Comparison of ENCODE assay signal across 1 cellular context in the genomic region with DNA sequence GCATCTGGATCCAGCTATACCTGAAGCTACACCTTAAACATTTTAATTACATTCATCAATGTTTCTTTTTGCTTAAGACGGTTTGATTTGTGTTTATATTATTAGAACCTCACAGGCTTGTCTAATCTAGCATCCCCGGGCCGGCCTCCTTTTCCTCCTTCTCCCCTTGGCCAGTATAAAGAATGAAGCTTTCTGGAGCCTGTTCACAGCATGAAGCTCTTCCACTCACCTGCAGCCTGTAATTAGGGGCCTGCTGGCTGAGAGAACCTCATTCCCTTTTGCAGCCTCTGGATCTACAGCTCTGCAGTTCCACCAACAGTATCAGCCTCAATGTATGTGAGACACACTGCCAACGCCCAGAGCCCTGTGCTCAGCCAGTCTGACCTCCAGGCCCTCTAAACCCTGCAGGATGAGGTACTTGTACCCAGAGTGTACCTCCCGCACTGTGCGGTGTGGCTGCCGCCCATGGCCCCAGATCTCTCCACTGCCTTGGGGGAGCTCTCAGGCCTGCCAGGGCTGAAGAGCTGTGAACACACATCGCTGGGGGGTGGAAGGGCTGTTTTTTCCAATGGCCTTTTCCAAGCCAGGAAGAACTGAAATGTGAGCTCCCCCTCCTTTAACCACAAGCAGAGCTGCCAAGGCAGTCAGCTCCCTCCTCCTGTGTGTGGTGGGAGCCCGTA.
TF ChIP-seq lines count a peak whose summit lies in the region.

No MANE protein-coding gene starts in this region.

TF ChIP-seq in H1, 55 proteins besides CTCF, POLR2A, EP300 and RAD21 (continued from another document):
- TF ChIP-seq, protein P1, sequence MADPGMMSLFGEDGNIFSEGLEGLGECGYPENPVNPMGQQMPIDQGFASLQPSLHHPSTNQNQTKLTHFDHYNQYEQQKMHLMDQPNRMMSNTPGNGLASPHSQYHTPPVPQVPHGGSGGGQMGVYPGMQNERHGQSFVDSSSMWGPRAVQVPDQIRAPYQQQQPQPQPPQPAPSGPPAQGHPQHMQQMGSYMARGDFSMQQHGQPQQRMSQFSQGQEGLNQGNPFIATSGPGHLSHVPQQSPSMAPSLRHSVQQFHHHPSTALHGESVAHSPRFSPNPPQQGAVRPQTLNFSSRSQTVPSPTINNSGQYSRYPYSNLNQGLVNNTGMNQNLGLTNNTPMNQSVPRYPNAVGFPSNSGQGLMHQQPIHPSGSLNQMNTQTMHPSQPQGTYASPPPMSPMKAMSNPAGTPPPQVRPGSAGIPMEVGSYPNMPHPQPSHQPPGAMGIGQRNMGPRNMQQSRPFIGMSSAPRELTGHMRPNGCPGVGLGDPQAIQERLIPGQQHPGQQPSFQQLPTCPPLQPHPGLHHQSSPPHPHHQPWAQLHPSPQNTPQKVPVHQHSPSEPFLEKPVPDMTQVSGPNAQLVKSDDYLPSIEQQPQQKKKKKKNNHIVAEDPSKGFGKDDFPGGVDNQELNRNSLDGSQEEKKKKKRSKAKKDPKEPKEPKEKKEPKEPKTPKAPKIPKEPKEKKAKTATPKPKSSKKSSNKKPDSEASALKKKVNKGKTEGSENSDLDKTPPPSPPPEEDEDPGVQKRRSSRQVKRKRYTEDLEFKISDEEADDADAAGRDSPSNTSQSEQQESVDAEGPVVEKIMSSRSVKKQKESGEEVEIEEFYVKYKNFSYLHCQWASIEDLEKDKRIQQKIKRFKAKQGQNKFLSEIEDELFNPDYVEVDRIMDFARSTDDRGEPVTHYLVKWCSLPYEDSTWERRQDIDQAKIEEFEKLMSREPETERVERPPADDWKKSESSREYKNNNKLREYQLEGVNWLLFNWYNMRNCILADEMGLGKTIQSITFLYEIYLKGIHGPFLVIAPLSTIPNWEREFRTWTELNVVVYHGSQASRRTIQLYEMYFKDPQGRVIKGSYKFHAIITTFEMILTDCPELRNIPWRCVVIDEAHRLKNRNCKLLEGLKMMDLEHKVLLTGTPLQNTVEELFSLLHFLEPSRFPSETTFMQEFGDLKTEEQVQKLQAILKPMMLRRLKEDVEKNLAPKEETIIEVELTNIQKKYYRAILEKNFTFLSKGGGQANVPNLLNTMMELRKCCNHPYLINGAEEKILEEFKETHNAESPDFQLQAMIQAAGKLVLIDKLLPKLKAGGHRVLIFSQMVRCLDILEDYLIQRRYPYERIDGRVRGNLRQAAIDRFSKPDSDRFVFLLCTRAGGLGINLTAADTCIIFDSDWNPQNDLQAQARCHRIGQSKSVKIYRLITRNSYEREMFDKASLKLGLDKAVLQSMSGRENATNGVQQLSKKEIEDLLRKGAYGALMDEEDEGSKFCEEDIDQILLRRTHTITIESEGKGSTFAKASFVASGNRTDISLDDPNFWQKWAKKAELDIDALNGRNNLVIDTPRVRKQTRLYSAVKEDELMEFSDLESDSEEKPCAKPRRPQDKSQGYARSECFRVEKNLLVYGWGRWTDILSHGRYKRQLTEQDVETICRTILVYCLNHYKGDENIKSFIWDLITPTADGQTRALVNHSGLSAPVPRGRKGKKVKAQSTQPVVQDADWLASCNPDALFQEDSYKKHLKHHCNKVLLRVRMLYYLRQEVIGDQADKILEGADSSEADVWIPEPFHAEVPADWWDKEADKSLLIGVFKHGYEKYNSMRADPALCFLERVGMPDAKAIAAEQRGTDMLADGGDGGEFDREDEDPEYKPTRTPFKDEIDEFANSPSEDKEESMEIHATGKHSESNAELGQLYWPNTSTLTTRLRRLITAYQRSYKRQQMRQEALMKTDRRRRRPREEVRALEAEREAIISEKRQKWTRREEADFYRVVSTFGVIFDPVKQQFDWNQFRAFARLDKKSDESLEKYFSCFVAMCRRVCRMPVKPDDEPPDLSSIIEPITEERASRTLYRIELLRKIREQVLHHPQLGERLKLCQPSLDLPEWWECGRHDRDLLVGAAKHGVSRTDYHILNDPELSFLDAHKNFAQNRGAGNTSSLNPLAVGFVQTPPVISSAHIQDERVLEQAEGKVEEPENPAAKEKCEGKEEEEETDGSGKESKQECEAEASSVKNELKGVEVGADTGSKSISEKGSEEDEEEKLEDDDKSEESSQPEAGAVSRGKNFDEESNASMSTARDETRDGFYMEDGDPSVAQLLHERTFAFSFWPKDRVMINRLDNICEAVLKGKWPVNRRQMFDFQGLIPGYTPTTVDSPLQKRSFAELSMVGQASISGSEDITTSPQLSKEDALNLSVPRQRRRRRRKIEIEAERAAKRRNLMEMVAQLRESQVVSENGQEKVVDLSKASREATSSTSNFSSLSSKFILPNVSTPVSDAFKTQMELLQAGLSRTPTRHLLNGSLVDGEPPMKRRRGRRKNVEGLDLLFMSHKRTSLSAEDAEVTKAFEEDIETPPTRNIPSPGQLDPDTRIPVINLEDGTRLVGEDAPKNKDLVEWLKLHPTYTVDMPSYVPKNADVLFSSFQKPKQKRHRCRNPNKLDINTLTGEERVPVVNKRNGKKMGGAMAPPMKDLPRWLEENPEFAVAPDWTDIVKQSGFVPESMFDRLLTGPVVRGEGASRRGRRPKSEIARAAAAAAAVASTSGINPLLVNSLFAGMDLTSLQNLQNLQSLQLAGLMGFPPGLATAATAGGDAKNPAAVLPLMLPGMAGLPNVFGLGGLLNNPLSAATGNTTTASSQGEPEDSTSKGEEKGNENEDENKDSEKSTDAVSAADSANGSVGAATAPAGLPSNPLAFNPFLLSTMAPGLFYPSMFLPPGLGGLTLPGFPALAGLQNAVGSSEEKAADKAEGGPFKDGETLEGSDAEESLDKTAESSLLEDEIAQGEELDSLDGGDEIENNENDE (IDR thresholded peaks at IDR 0.05; ENCODE audit: insufficient replicate concordance, low read length), result no peak
- TF ChIP-seq, protein P2, sequence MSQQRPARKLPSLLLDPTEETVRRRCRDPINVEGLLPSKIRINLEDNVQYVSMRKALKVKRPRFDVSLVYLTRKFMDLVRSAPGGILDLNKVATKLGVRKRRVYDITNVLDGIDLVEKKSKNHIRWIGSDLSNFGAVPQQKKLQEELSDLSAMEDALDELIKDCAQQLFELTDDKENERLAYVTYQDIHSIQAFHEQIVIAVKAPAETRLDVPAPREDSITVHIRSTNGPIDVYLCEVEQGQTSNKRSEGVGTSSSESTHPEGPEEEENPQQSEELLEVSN (IDR thresholded peaks at IDR 0.05), result no peak
- TF ChIP-seq CREB1 (IDR thresholded peaks at IDR 0.05) (no peak), CBX5 (IDR thresholded peaks at IDR 0.05; ENCODE audit: low read depth, low read length) (no peak), TCF12 (IDR thresholded peaks at IDR 0.05; ENCODE audit: low read depth, low read length) (no peak), GTF2F1 (IDR thresholded peaks at IDR 0.05; ENCODE audit: borderline replicate concordance, low read depth, low read length) (no peak), KDM5A (IDR thresholded peaks at IDR 0.05; ENCODE audit: low read length) (no peak), SIX5 (IDR thresholded peaks at IDR 0.05; ENCODE audit: low read depth, low read length) (no peak), SUZ12 (IDR thresholded peaks at IDR 0.05; ENCODE audit: low read length) (no peak), YY1 (IDR thresholded peaks at IDR 0.05; ENCODE audit: low read depth, low read length) (no peak), KDM4A (IDR thresholded peaks at IDR 0.05; ENCODE audit: low read depth, low read length, severe bottlenecking) (no peak), SP4 (IDR thresholded peaks at IDR 0.05; ENCODE audit: low read length) (no peak)
TF ChIP-seq in H1: peak in this region for 0.
